ENCODE assay signal across 11 cellular contexts in the genomic region with DNA sequence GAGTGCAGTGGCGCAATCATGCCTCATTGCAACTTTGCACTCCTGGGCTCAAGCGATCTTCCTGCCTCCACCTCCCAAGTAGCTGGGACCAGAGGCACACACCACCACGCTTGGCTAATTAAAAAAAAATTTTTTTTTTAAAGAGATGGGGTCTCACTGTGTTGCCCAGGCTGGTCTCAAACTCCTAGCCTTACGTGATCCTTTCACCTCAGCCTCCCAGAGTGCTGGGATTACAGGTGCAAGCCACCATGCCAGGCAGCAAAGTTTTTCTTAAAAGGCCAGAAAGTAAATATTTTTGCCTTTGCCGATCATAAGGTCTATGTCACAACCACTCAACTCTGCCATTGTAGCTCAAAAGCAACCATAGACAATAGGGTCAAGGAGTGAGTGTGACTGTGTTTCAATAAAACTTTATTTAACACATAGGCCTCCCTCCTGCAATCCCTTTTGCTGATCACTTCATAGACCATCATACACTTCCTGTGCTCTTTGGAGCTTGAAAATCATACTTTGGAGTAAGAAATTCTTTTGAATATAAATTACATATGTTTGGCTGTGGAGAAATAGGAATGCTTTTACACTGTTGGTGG.
"Had no signal": no experiment of that assay in that cellular context is flagged by ENCODE, and none has a peak within 500 bp of the region (broad histone marks: within the 10 kb centered on the region; RNA-seq: fewer than 3 reads in every experiment).

No MANE protein-coding gene starts in this region.

- H3K36me3 ChIP-seq: adrenal gland, pancreas had no signal

- H3K27ac ChIP-seq: adrenal gland, coronary artery, hepatocyte, pancreas had no signal

- DNase-seq: activated gamma-delta T cell; activated T-cell treated with anti-CD3 and anti-CD28 coated beads for 4 hours; adrenal gland; caudate nucleus; effector CD4-positive, alpha-beta T cell; mesendoderm; pancreas; stimulated activated CD4-positive, alpha-beta T cell treated with anti-CD3 and anti-CD28 coated beads, Interleukin-4, amount 100 ng/mL, for 1 hour had no signal

- H3K4me3 ChIP-seq: adrenal gland, coronary artery, hepatocyte, pancreas had no signal

- H3K4me3 Mint-ChIP-seq: T-helper 2 cell treated with Interferon-gamma antibody and Interleukin-4, amounts not matched to agents 5 μg/mL and 100 μg/mL, for 36 hours had no signal

- H3K9me3 Mint-ChIP-seq: T-helper 2 cell treated with Interferon-gamma antibody and Interleukin-4, amounts not matched to agents 5 μg/mL and 100 μg/mL, for 36 hours had no signal

- ATAC-seq: pancreas had no signal

- H3K27me3 ChIP-seq: adrenal gland, hepatocyte, pancreas had no signal

- H3K9me3 ChIP-seq: adrenal gland, pancreas had no signal
